In the genomic region with DNA sequence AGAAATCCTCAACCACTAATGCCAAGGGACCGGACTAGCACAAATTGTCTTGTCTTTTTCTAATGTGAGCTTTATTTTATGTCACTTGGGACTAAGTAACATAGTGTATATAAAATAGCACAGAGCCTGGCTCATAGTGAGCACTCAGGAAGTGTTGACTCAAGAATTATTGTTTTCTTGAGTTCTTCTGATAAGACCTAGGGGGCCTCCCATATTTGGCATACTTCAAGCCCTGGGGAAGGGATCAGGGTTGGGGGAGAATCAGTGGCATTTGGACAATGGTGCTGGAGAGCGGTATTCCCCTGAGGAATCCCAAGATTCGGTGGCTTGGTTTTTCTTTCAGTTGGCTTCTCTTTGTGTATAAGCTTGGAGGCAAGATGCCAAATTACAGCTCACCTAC, we compare ENCODE assay signal across 19 cellular contexts. TPM values are rescaled to one million over a fixed set of nuclear protein-coding genes. Genes with fewer than 3 reads are reported as not detected.
"Had no signal": no experiment of that assay in that cellular context is flagged by ENCODE, and none has a peak within 500 bp of the region (broad histone marks: within the 10 kb centered on the region; RNA-seq: fewer than 3 reads in every experiment).

No MANE protein-coding gene starts in this region.

- H3K9ac ChIP-seq: neural progenitor cell had no signal

- DNase-seq: activated CD4-positive, CD25-positive, alpha-beta regulatory T cell; activated CD8-positive, alpha-beta memory T cell treated with anti-CD3 and anti-CD28 coated beads, Interleukin-2, amount 50 U/mL, for 4 hours; activated naive CD4-positive, alpha-beta T cell; adrenal gland; endodermal cell; hypothalamus; kidney glomerular epithelial cell; pancreas; stimulated activated CD4-positive, alpha-beta T cell treated with anti-CD3 and anti-CD28 coated beads, Interleukin-2, amount 100 ng/mL, for 48 hours; stimulated activated naive CD8-positive, alpha-beta T cell treated with anti-CD3 and anti-CD28 coated beads, Interleukin-15, Interleukin-2, amounts not matched to agents 100 U/mL and 50 U/mL, for 24 hours had no signal

- H3K36me3 ChIP-seq: adrenal gland, neural progenitor cell, pancreas had no signal

- H3K9me3 ChIP-seq: adrenal gland, pancreas had no signal

- H2AFZ ChIP-seq: neural progenitor cell had no signal

- H3K27ac ChIP-seq: adrenal gland, neural progenitor cell, pancreas had no signal

- H3K36me3 Mint-ChIP-seq: brain, neural progenitor cell had no signal

- H3K4me3 Mint-ChIP-seq: brain; endodermal cell; neural progenitor cell; T-helper 1 cell treated with Interleukin-12 subunit alpha and Interleukin-12 subunit beta and Interleukin-4 antibody, amounts not matched to agents 30 μg/mL and 1 μg/mL, for 36 hours had no signal

- FAIRE-seq: pancreas had no signal

- H3K4me2 ChIP-seq: neural progenitor cell had no signal

- H3K27me3 Mint-ChIP-seq: brain had no signal

- H3K4me3 ChIP-seq: adrenal gland, neural progenitor cell, pancreas had no signal

- H3K9me3 Mint-ChIP-seq: brain; endodermal cell; neural progenitor cell; T-helper 1 cell treated with Interleukin-12 subunit alpha and Interleukin-12 subunit beta and Interleukin-4 antibody, amounts not matched to agents 30 μg/mL and 1 μg/mL, for 36 hours had no signal

- H3K27ac Mint-ChIP-seq: endodermal cell, neural progenitor cell had no signal

- H3K27me3 ChIP-seq: adrenal gland, neural progenitor cell, pancreas had no signal

- H3K4me1 ChIP-seq: pancreas had no signal

- ATAC-seq: pancreas; stimulated activated naive CD8-positive, alpha-beta T cell treated with anti-CD3 and anti-CD28 coated beads, Interleukin-15, Interleukin-2, amounts not matched to agents 100 U/mL and 50 U/mL, for 24 hours had no signal

RNA-seq across cellular contexts. Expression of a gene that starts 19.4 kb away (rescaled TPM):
- total RNA-seq: adrenal gland, dermis microvascular lymphatic vessel endothelial cell, endodermal cell, fibroblast of villous mesenchyme, liver, temporal lobe, ureter had no signal
- polyA plus RNA-seq: pancreas had no signal

RNA-seq across cellular contexts. Expression of a gene that starts 39.2 kb away (rescaled TPM):
- total RNA-seq: adrenal gland, dermis microvascular lymphatic vessel endothelial cell, endodermal cell, fibroblast of villous mesenchyme, liver, pancreas, ureter had no signal
- polyA plus RNA-seq: adrenal gland, esophagus, liver, pancreas had no signal
